1 cellular context compared by ENCODE assay signal in the genomic region with DNA sequence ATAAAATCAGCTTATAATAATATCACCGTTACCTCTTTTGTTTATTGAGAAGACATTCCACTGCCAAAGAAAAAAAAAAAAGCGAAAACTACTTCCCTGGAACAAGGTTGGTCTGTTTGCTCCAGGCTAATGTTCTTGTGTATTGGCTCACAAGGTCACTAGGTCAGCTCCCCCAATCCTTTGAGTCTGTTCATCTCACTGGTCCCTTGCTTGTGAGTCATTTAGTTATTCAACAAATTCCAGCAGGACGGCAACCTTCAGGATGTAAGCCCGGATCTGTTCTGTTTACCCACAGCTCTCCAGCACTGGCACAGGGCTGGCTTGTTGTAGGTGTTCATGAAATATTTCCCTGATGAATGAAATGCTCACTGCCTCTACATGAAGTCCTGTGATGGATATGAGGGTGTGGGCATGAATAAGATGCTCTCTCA.
TF ChIP-seq lines count a peak whose summit lies in the region.

No MANE protein-coding gene starts in this region.

TF ChIP-seq in HepG2, 621 proteins besides CTCF, POLR2A, EP300 and RAD21 (continued from another document and continues in another):
- TF ChIP-seq ZNF687 (CRISPR knock-in tag; IDR thresholded peaks at IDR 0.05) = no peak
- TF ChIP-seq, protein P1, sequence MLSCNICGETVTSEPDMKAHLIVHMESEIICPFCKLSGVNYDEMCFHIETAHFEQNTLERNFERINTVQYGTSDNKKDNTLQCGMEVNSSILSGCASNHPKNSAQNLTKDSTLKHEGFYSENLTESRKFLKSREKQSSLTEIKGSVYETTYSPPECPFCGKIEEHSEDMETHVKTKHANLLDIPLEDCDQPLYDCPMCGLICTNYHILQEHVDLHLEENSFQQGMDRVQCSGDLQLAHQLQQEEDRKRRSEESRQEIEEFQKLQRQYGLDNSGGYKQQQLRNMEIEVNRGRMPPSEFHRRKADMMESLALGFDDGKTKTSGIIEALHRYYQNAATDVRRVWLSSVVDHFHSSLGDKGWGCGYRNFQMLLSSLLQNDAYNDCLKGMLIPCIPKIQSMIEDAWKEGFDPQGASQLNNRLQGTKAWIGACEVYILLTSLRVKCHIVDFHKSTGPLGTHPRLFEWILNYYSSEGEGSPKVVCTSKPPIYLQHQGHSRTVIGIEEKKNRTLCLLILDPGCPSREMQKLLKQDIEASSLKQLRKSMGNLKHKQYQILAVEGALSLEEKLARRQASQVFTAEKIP (CRISPR knock-in tag; IDR thresholded peaks at IDR 0.05; ENCODE audit: borderline replicate concordance) = no peak
- peak; percentile 92 for TF ChIP-seq ZNF281 (CRISPR knock-in tag; IDR thresholded peaks at IDR 0.05; ENCODE audit: borderline replicate concordance)
- no peak for TF ChIP-seq ZNF30 (CRISPR knock-in tag; IDR thresholded peaks at IDR 0.05)
- TF ChIP-seq RARA (CRISPR knock-in tag; IDR thresholded peaks at IDR 0.05) = peak; percentile 97
- TF ChIP-seq ZNF260 (CRISPR knock-in tag; IDR thresholded peaks at IDR 0.05; ENCODE audit: borderline replicate concordance, low read depth) = no peak
- TF ChIP-seq, protein P2, sequence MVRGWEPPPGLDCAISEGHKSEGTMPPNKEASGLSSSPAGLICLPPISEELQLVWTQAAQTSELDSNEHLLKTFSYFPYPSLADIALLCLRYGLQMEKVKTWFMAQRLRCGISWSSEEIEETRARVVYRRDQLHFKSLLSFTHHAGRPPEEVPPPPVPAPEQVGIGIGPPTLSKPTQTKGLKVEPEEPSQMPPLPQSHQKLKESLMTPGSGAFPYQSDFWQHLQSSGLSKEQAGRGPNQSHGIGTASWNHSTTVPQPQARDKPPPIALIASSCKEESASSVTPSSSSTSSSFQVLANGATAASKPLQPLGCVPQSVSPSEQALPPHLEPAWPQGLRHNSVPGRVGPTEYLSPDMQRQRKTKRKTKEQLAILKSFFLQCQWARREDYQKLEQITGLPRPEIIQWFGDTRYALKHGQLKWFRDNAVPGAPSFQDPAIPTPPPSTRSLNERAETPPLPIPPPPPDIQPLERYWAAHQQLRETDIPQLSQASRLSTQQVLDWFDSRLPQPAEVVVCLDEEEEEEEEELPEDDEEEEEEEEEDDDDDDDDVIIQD (CRISPR knock-in tag; IDR thresholded peaks at IDR 0.05; ENCODE audit: low read depth) = peak; percentile 93
- TF ChIP-seq ZNF10 (CRISPR knock-in tag; IDR thresholded peaks at IDR 0.05; ENCODE audit: borderline replicate concordance, low read depth) = no peak
- TF ChIP-seq, protein P3, sequence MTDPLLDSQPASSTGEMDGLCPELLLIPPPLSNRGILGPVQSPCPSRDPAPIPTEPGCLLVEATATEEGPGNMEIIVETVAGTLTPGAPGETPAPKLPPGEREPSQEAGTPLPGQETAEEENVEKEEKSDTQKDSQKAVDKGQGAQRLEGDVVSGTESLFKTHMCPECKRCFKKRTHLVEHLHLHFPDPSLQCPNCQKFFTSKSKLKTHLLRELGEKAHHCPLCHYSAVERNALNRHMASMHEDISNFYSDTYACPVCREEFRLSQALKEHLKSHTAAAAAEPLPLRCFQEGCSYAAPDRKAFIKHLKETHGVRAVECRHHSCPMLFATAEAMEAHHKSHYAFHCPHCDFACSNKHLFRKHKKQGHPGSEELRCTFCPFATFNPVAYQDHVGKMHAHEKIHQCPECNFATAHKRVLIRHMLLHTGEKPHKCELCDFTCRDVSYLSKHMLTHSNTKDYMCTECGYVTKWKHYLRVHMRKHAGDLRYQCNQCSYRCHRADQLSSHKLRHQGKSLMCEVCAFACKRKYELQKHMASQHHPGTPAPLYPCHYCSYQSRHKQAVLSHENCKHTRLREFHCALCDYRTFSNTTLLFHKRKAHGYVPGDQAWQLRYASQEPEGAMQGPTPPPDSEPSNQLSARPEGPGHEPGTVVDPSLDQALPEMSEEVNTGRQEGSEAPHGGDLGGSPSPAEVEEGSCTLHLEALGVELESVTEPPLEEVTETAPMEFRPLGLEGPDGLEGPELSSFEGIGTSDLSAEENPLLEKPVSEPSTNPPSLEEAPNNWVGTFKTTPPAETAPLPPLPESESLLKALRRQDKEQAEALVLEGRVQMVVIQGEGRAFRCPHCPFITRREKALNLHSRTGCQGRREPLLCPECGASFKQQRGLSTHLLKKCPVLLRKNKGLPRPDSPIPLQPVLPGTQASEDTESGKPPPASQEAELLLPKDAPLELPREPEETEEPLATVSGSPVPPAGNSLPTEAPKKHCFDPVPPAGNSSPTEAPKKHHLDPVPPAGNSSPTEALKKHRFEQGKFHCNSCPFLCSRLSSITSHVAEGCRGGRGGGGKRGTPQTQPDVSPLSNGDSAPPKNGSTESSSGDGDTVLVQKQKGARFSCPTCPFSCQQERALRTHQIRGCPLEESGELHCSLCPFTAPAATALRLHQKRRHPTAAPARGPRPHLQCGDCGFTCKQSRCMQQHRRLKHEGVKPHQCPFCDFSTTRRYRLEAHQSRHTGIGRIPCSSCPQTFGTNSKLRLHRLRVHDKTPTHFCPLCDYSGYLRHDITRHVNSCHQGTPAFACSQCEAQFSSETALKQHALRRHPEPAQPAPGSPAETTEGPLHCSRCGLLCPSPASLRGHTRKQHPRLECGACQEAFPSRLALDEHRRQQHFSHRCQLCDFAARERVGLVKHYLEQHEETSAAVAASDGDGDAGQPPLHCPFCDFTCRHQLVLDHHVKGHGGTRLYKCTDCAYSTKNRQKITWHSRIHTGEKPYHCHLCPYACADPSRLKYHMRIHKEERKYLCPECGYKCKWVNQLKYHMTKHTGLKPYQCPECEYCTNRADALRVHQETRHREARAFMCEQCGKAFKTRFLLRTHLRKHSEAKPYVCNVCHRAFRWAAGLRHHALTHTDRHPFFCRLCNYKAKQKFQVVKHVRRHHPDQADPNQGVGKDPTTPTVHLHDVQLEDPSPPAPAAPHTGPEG (CRISPR knock-in tag; IDR thresholded peaks at IDR 0.05) = peak; percentile 64; the same call in 1 of the 2 replicates
- peak; percentile 86; the same call in 1 of the 2 replicates for TF ChIP-seq KDM3A (CRISPR knock-in tag; IDR thresholded peaks at IDR 0.05; ENCODE audit: low read depth)
- TF ChIP-seq PHF21A (CRISPR knock-in tag; IDR thresholded peaks at IDR 0.05) = peak; percentile 96
- 0 out of 2 replicates have a peak, but pooled peaks have one; percentile 33 for TF ChIP-seq MED13 (CRISPR knock-in tag; IDR thresholded peaks at IDR 0.05)
- no peak for TF ChIP-seq AGO2 (optimal IDR thresholded peaks at IDR 0.05; ENCODE audit: low read depth, low read length)
- peak; percentile 92 for TF ChIP-seq MEF2D (CRISPR knock-in tag; IDR thresholded peaks at IDR 0.05)
- 0 out of 2 replicates have a peak, but pooled peaks have one; percentile 53 for TF ChIP-seq ZFP37 (CRISPR knock-in tag; IDR thresholded peaks at IDR 0.05; ENCODE audit: borderline replicate concordance)
- peak; percentile 78 for TF ChIP-seq ZNF781 (CRISPR knock-in tag; IDR thresholded peaks at IDR 0.05; ENCODE audit: borderline replicate concordance, not compliant biosample characterization)
- TF ChIP-seq ATF1 (CRISPR knock-in tag; IDR thresholded peaks at IDR 0.05) = peak; percentile 76; the same call in 1 of the 2 replicates
- no peak for TF ChIP-seq TAF1 (CRISPR knock-in tag; IDR thresholded peaks at IDR 0.05)
- 0 out of 2 replicates have a peak, but pooled peaks have one; percentile 53 for TF ChIP-seq ZMYM4 (CRISPR knock-in tag; IDR thresholded peaks at IDR 0.05)
- TF ChIP-seq NBN (conservative IDR thresholded peaks at IDR 0.05) = no peak
- TF ChIP-seq MEIS1 (CRISPR knock-in tag; IDR thresholded peaks at IDR 0.05; ENCODE audit: borderline replicate concordance) = 0 out of 2 replicates have a peak, but pooled peaks have one; percentile 53
- no peak for TF ChIP-seq GZF1 (CRISPR knock-in tag; IDR thresholded peaks at IDR 0.05)
- TF ChIP-seq U2AF2 (IDR thresholded peaks at IDR 0.05; ENCODE audit: low read depth, low read length) = no peak
- TF ChIP-seq, protein P4, sequence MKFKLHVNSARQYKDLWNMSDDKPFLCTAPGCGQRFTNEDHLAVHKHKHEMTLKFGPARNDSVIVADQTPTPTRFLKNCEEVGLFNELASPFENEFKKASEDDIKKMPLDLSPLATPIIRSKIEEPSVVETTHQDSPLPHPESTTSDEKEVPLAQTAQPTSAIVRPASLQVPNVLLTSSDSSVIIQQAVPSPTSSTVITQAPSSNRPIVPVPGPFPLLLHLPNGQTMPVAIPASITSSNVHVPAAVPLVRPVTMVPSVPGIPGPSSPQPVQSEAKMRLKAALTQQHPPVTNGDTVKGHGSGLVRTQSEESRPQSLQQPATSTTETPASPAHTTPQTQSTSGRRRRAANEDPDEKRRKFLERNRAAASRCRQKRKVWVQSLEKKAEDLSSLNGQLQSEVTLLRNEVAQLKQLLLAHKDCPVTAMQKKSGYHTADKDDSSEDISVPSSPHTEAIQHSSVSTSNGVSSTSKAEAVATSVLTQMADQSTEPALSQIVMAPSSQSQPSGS (CRISPR knock-in tag; IDR thresholded peaks at IDR 0.05) = peak; percentile 79
- TF ChIP-seq NKX3-1 (CRISPR knock-in tag; IDR thresholded peaks at IDR 0.05) = peak; percentile 94; the same call in 1 of the 2 replicates
- TF ChIP-seq NFYB (CRISPR knock-in tag; IDR thresholded peaks at IDR 0.05) = peak; percentile 36; the same call in 1 of the 2 replicates
- no peak for TF ChIP-seq SRSF4 (IDR thresholded peaks at IDR 0.05; ENCODE audit: low read depth, low read length, poor library complexity, severe bottlenecking)
- TF ChIP-seq ZBTB10 (CRISPR knock-in tag; IDR thresholded peaks at IDR 0.05; ENCODE audit: borderline replicate concordance) = peak; percentile 73; the same call in 1 of the 2 replicates
- TF ChIP-seq PRPF4 (IDR thresholded peaks at IDR 0.05; ENCODE audit: low read depth, low read length, poor library complexity, severe bottlenecking) = peak; percentile 38
- TF ChIP-seq ZMYM3 (CRISPR knock-in tag; IDR thresholded peaks at IDR 0.05) = peak; percentile 88
